ENCODE assay signal across 10 cellular contexts in the genomic region with DNA sequence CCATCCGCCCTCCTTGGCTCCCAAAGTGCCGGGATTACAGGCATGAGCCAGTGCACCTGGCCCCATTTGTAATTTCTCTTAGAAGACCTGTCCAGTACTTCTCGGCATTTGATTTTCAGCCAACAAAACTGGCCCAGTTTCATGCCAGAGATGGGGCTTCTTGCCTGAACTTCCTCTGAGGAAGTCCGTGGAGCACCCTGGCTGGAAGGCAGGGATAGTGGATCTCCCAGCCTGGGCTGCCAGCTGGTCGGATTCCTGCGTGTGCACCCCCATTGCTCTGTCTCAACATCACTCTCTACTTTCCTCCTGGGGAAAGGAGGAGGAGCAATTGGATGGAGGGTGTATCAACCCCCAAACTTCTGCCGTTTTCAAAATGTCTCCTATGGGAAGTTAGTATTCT. TPM values are rescaled to one million over a fixed set of nuclear protein-coding genes. Genes with fewer than 3 reads are reported as not detected.
DNase-seq lines count a peak whose midpoint lies in the region; FAIRE-seq and TF ChIP-seq lines count a peak whose summit lies in the region.
"Had no signal": no experiment of that assay in that cellular context is flagged by ENCODE, and none has a peak within 500 bp of the region (broad histone marks: within the 10 kb centered on the region; RNA-seq: fewer than 3 reads in every experiment).

No MANE protein-coding gene starts in this region.

- no peaks in the 10 kb centered on the region for H3K27me3 Mint-ChIP-seq in activated T-cell treated with anti-CD3 and anti-CD28 coated beads, Interleukin-2, amount 50 U/mL, for 24 hours

- H3K4me2 ChIP-seq in smooth muscle cell = peak overlapping the region; percentile 38

- H3K36me3 Mint-ChIP-seq in activated T-cell treated with anti-CD3 and anti-CD28 coated beads, Interleukin-2, amount 50 U/mL, for 24 hours (ENCODE audit: low read depth) = peaks cover 35% of the 10 kb centered on the region

- H3K9me3 ChIP-seq in effector memory CD4-positive, alpha-beta T cell (ENCODE audit: control insufficient read depth, low read length) = no peaks in the 10 kb centered on the region
- no peaks in the 10 kb centered on the region for H3K9me3 ChIP-seq in smooth muscle cell (replicated peaks; ENCODE audit: low read depth)
- H3K9me3 ChIP-seq: colonic mucosa had no signal

- no peak overlapping the region for H3K4me3 ChIP-seq in effector memory CD4-positive, alpha-beta T cell (ENCODE audit: insufficient read depth, low read depth, low read length, poor library complexity, severe bottlenecking)
- H3K4me3 ChIP-seq in smooth muscle cell = no peak overlapping the region
- H3K4me3 ChIP-seq: colonic mucosa had no signal

- H3K27me3 ChIP-seq in effector memory CD4-positive, alpha-beta T cell (replicated peaks; ENCODE audit: control insufficient read depth, insufficient read depth, low read length, poor library complexity, severe bottlenecking) = no peaks in the 10 kb centered on the region
- no peaks in the 10 kb centered on the region for H3K27me3 ChIP-seq in smooth muscle cell (ENCODE audit: low read depth)
- H3K27me3 ChIP-seq: colonic mucosa, foreskin keratinocyte had no signal

- H3K27ac Mint-ChIP-seq in activated T-cell treated with anti-CD3 and anti-CD28 coated beads, Interleukin-2, amount 50 U/mL, for 24 hours = peak overlapping the region; percentile 97

- H4K20me1 ChIP-seq in smooth muscle cell (ENCODE audit: low read depth) = no peaks in the 10 kb centered on the region

- no peak overlapping the region for H3K9ac ChIP-seq in smooth muscle cell (ENCODE audit: low read depth)

- peaks cover 44% of the 10 kb centered on the region for H3K4me1 ChIP-seq in effector memory CD4-positive, alpha-beta T cell (ENCODE audit: control insufficient read depth, insufficient read depth, low read length, poor library complexity, severe bottlenecking)
- H3K4me1 ChIP-seq in smooth muscle cell (ENCODE audit: low read depth) = peaks cover 14% of the 10 kb centered on the region

- FAIRE-seq in D721Med (lab: Jason Lieb, UNC) = no peak

- peaks cover 7% of the 10 kb centered on the region for H3F3A ChIP-seq in smooth muscle cell (ENCODE audit: low read depth)

- no peaks in the 10 kb centered on the region for H3K9me3 Mint-ChIP-seq in activated T-cell treated with anti-CD3 and anti-CD28 coated beads, Interleukin-2, amount 50 U/mL, for 24 hours

- H2AFZ ChIP-seq in smooth muscle cell (ENCODE audit: low read depth) = no peak overlapping the region

- no peak for DNase-seq in activated T-cell treated with anti-CD3 and anti-CD28 coated beads, Interleukin-2, amount 50 U/mL, for 24 hours
- DNase-seq in activated T-cell treated with anti-CD3 and anti-CD28 coated beads for 4 hours = no peak
- DNase-seq in RPMI7951 (ENCODE audit: low read depth) = peak; percentile 4
- no peak for DNase-seq in effector memory CD4-positive, alpha-beta T cell
- no peak for DNase-seq in smooth muscle cell (lab: John Stamatoyannopoulos, UW; ENCODE audit: unreplicated experiment)
- no peak for DNase-seq in cortex of kidney (lab: John Stamatoyannopoulos, UW)
- no peak for DNase-seq in DMS79 treated with DMSO at 0.1 percent for 48 hours (lab: John Stamatoyannopoulos, UW)
- DNase-seq in D721Med (ENCODE audit: insufficient read length, low spot score) = no peak

- no peak for TF ChIP-seq CTCF in smooth muscle cell (IDR thresholded peaks at IDR 0.05; ENCODE audit: borderline replicate concordance, insufficient read depth, poor library complexity, severe bottlenecking)
- TF ChIP-seq CTCF in D721Med (IDR thresholded peaks at IDR 0.05; ENCODE audit: insufficient read depth, missing control alignments) = no peak

- H3K36me3 ChIP-seq in effector memory CD4-positive, alpha-beta T cell (ENCODE audit: control insufficient read depth, insufficient read depth, low read length) = peaks cover 5% of the 10 kb centered on the region
- no peaks in the 10 kb centered on the region for H3K36me3 ChIP-seq in smooth muscle cell (ENCODE audit: low read depth)
- H3K36me3 ChIP-seq: colonic mucosa had no signal

- peak overlapping the region; percentile 72 for H3K4me3 Mint-ChIP-seq in activated T-cell treated with anti-CD3 and anti-CD28 coated beads, Interleukin-2, amount 50 U/mL, for 24 hours

- peaks cover 61% of the 10 kb centered on the region for H3K4me1 Mint-ChIP-seq in activated T-cell treated with anti-CD3 and anti-CD28 coated beads, Interleukin-2, amount 50 U/mL, for 24 hours (ENCODE audit: low read depth)

- peak overlapping the region; percentile 64 for H3K27ac ChIP-seq in effector memory CD4-positive, alpha-beta T cell (ENCODE audit: insufficient read depth, low read length, poor library complexity, severe bottlenecking)
- peak overlapping the region; percentile 93 for H3K27ac ChIP-seq in smooth muscle cell (ENCODE audit: low read depth)
- H3K27ac ChIP-seq: colonic mucosa, foreskin keratinocyte had no signal

- 97% methylated on average over 7 of the region's 7 CpGs for WGBS in smooth muscle cell (ENCODE audit: low lambda C conversion rate)

- no peaks in the 10 kb centered on the region for H3K79me2 ChIP-seq in smooth muscle cell (ENCODE audit: low read depth)

RNA-seq across cellular contexts. Expression of a gene that starts 39.0 kb away (rescaled TPM):
- 0.24 and 2.0 TPM in 2 replicates for total RNA-seq in RPMI7951 (2014; rRNA removed; shearing (Covaris generic))
- total RNA-seq in smooth muscle cell = 3.6 and 5.5 TPM in 2 replicates
- polyA plus RNA-seq in smooth muscle cell = 3.3 and 4.2 TPM in 2 replicates

RNA-seq across cellular contexts. Expression of a gene that starts 52.2 kb away (rescaled TPM):
- 11.4 and 13.5 TPM in 2 replicates for total RNA-seq in RPMI7951 (2014; rRNA removed; shearing (Covaris generic))
- total RNA-seq in smooth muscle cell = 0.94 and 4.2 TPM in 2 replicates
- polyA plus RNA-seq in smooth muscle cell = 0.70 and 3.3 TPM in 2 replicates
- total RNA-seq: foreskin keratinocyte had no signal
- polyA plus RNA-seq: foreskin keratinocyte had no signal
